Comparison of ENCODE assay signal across 21 cellular contexts in genomic region chr4:144556636-144557035, GRCh38.
DNase-seq lines count a peak whose midpoint lies in the region; ATAC-seq and TF ChIP-seq lines count a peak whose summit lies in the region.
"Had no signal": no experiment of that assay in that cellular context is flagged by ENCODE, and none has a peak within 500 bp of the region (broad histone marks: within the 10 kb centered on the region; RNA-seq: fewer than 3 reads in every experiment).

No MANE protein-coding gene starts in this region.

- no peaks in the 10 kb centered on the region for H3K36me3 Mint-ChIP-seq in WTC11

- peaks cover 11% of the 10 kb centered on the region for H3K9me3 Mint-ChIP-seq in WTC11
- H3K9me3 Mint-ChIP-seq: CD4-positive, alpha-beta T cell had no signal

- CTCF ChIA-PET in WTC11 (lab: Charles Lee) = no interaction called here

- POLR2A ChIA-PET in WTC11 (lab: Charles Lee) = no interaction called here

- no peak overlapping the region for H3K4me3 ChIP-seq in GM12865 (ENCODE audit: low read depth, low read length)
- H3K4me3 ChIP-seq in Jurkat, Clone E6-1 (ENCODE audit: low read length) = no peak overlapping the region
- H3K4me3 ChIP-seq: GM12878, HAP-1, SJCRH30 had no signal

- no peaks in the 10 kb centered on the region for H3K4me1 Mint-ChIP-seq in WTC11

- no peak overlapping the region for H3K27ac Mint-ChIP-seq in WTC11
- H3K27ac Mint-ChIP-seq: CD4-positive, alpha-beta T cell had no signal

- no peak for TF ChIP-seq CTCF in GM12865 (IDR thresholded peaks at IDR 0.05; ENCODE audit: insufficient read depth, low read depth, low read length, missing control alignments)
- no peak for TF ChIP-seq CTCF in GM13977 (IDR thresholded peaks at IDR 0.05; ENCODE audit: extremely low read depth, insufficient read depth, missing control alignments)
- TF ChIP-seq CTCF in WTC11 (IDR thresholded peaks at IDR 0.05) = no peak

- H3K27me3 Mint-ChIP-seq in WTC11 (ENCODE audit: low read depth) = no peaks in the 10 kb centered on the region
- H3K27me3 Mint-ChIP-seq: CD4-positive, alpha-beta T cell had no signal

- in situ Hi-C loops in GM13977 (cut with MboI; ENCODE audit: low pct_unique_long_range_greater_than_20kb, low sequenced_read_pairs, unreplicated experiment) = no loop called here

- DNase-seq in GM12865 (ENCODE audit: low read depth) = peak; percentile 9
- DNase-seq in Jurkat, Clone E6-1 (ENCODE audit: low read depth, low spot score) = peak; percentile 76
- DNase-seq in smooth muscle cell of the brain vasculature (ENCODE audit: low read depth, low spot score) = peak; percentile 12
- DNase-seq in activated CD4-positive, alpha-beta T cell treated with anti-CD3 and anti-CD28 coated beads, Interleukin-2, amount 50 U/mL, for 4 hours = no peak
- no peak for DNase-seq in GM13977 (ENCODE audit: low spot score)
- no peak for DNase-seq in WTC11 (ENCODE audit: low spot score)
- DNase-seq: ACHN; AML-193; Calu3; CD4-positive, alpha-beta T cell; DMS79 treated with DMSO at 0.1 percent for 48 hours; Kasumi-1; NCI-H187 treated with DMSO at 0.1 percent for 48 hours; NCI-H526 treated with DMSO at 0.1 percent for 48 hours; OCI-M1; RPMI8226; SJCRH30; T-helper 2 cell had no signal

- ATAC-seq in GM19463 (IDR thresholded peaks at IDR 0.05; ENCODE audit: unreplicated experiment) (peak; percentile 50), WTC11 (no peak)
- ATAC-seq: GM12878 had no signal

- H3K4me3 Mint-ChIP-seq in WTC11 = no peak overlapping the region
- H3K4me3 Mint-ChIP-seq: CD4-positive, alpha-beta T cell had no signal

TF ChIP-seq in WTC11, 78 proteins besides CTCF, POLR2A, EP300 and RAD21:
- TF ChIP-seq GRHL2 (CRISPR knock-in tag; IDR thresholded peaks at IDR 0.05; ENCODE audit: insufficient replicate concordance, severe bottlenecking) = no peak
- no peak for TF ChIP-seq PRDM15 (CRISPR knock-in tag; IDR thresholded peaks at IDR 0.05)
- no peak for TF ChIP-seq KAT7 (CRISPR knock-in tag; IDR thresholded peaks at IDR 0.05; ENCODE audit: borderline replicate concordance)
- TF ChIP-seq FOXP4 (CRISPR knock-in tag; IDR thresholded peaks at IDR 0.05) = no peak
- TF ChIP-seq GABPB1 (CRISPR knock-in tag; IDR thresholded peaks at IDR 0.05) = no peak

Comparison
In these comparisons a context has a peak if more than half of its experiments do, and no peak if none do; other contexts are left out.
1. DNase-seq: peak in GM12865 (single experiment), Jurkat, Clone E6-1 (single experiment) and smooth muscle cell of the brain vasculature (single experiment); none in activated CD4-positive, alpha-beta T cell treated with anti-CD3 and anti-CD28 coated beads, Interleukin-2, amount 50 U/mL, for 4 hours (0 of 2), GM13977 (single experiment) and WTC11 (single experiment).